ENCODE assay signal across 1 cellular context in genomic region chr12:65182012-65182739, GRCh38.
TF ChIP-seq lines count a peak whose summit lies in the region.

No MANE protein-coding gene starts in this region.

TF ChIP-seq in liver, 16 proteins besides CTCF, POLR2A, EP300 and RAD21 (continued from another document):
- TF ChIP-seq REST (IDR thresholded peaks at IDR 0.05) (no peak), FOXA2 (IDR thresholded peaks at IDR 0.05) (peak; percentile 3), JUND (IDR thresholded peaks at IDR 0.05) (peak in 1 of 2 donors; percentile 62), NR2F2 (IDR thresholded peaks at IDR 0.05) (no peak), EGR1 (IDR thresholded peaks at IDR 0.05; ENCODE audit: low read depth in 2 of 2) (no peak), TAF1 (conservative IDR thresholded peaks at IDR 0.05) (no peak), ZBTB33 (IDR thresholded peaks at IDR 0.05) (no peak), ATF3 (IDR thresholded peaks at IDR 0.05) (peak; percentile 57), GABPA (IDR thresholded peaks at IDR 0.05 in 1 of 2, conservative IDR thresholded peaks at IDR 0.05 in 1 of 2) (peak in 1 of 2 donors; percentile 50)
